ENCODE assay signal across 1 cellular context in the genomic region with DNA sequence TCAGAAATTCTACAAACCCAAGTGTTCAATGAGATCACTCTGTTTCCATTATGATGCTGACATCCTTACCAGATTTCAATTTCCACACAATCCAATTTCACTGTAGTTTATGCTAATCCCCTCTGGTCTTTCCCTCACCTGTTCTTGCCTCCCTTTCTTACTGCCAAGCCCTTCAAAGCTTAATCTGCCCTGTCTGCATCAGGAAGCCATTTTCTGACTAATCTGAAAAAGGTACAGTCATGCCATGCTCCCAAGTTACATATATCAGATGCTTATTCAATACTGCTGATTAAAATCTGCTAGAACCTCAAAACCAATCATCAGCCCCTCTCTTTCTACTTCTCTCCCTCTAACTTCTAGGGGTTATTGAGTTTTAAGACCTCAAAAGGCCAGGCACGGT.
TF ChIP-seq lines count a peak whose summit lies in the region.

No MANE protein-coding gene starts in this region.

TF ChIP-seq in HepG2, 621 proteins besides CTCF, POLR2A, EP300 and RAD21:
- TF ChIP-seq ZSCAN29 (CRISPR knock-in tag; conservative IDR thresholded peaks at IDR 0.05) (no peak), ZNF451 (CRISPR knock-in tag; IDR thresholded peaks at IDR 0.05) (no peak), JUN (CRISPR knock-in tag; IDR thresholded peaks at IDR 0.05) (no peak), EZH2 (conservative IDR thresholded peaks at IDR 0.05; ENCODE audit: low read depth, low read length) (no peak), ZC3H4 (CRISPR knock-in tag; IDR thresholded peaks at IDR 0.05; ENCODE audit: borderline replicate concordance) (no peak)
- TF ChIP-seq, protein P1, sequence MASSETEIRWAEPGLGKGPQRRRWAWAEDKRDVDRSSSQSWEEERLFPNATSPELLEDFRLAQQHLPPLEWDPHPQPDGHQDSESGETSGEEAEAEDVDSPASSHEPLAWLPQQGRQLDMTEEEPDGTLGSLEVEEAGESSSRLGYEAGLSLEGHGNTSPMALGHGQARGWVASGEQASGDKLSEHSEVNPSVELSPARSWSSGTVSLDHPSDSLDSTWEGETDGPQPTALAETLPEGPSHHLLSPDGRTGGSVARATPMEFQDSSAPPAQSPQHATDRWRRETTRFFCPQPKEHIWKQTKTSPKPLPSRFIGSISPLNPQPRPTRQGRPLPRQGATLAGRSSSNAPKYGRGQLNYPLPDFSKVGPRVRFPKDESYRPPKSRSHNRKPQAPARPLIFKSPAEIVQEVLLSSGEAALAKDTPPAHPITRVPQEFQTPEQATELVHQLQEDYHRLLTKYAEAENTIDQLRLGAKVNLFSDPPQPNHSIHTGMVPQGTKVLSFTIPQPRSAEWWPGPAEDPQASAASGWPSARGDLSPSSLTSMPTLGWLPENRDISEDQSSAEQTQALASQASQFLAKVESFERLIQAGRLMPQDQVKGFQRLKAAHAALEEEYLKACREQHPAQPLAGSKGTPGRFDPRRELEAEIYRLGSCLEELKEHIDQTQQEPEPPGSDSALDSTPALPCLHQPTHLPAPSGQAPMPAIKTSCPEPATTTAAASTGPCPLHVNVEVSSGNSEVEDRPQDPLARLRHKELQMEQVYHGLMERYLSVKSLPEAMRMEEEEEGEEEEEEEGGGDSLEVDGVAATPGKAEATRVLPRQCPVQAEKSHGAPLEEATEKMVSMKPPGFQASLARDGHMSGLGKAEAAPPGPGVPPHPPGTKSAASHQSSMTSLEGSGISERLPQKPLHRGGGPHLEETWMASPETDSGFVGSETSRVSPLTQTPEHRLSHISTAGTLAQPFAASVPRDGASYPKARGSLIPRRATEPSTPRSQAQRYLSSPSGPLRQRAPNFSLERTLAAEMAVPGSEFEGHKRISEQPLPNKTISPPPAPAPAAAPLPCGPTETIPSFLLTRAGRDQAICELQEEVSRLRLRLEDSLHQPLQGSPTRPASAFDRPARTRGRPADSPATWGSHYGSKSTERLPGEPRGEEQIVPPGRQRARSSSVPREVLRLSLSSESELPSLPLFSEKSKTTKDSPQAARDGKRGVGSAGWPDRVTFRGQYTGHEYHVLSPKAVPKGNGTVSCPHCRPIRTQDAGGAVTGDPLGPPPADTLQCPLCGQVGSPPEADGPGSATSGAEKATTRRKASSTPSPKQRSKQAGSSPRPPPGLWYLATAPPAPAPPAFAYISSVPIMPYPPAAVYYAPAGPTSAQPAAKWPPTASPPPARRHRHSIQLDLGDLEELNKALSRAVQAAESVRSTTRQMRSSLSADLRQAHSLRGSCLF (CRISPR knock-in tag; IDR thresholded peaks at IDR 0.05; ENCODE audit: borderline replicate concordance) = no peak
- TF ChIP-seq, protein P2, sequence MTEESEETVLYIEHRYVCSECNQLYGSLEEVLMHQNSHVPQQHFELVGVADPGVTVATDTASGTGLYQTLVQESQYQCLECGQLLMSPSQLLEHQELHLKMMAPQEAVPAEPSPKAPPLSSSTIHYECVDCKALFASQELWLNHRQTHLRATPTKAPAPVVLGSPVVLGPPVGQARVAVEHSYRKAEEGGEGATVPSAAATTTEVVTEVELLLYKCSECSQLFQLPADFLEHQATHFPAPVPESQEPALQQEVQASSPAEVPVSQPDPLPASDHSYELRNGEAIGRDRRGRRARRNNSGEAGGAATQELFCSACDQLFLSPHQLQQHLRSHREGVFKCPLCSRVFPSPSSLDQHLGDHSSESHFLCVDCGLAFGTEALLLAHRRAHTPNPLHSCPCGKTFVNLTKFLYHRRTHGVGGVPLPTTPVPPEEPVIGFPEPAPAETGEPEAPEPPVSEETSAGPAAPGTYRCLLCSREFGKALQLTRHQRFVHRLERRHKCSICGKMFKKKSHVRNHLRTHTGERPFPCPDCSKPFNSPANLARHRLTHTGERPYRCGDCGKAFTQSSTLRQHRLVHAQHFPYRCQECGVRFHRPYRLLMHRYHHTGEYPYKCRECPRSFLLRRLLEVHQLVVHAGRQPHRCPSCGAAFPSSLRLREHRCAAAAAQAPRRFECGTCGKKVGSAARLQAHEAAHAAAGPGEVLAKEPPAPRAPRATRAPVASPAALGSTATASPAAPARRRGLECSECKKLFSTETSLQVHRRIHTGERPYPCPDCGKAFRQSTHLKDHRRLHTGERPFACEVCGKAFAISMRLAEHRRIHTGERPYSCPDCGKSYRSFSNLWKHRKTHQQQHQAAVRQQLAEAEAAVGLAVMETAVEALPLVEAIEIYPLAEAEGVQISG (CRISPR knock-in tag; IDR thresholded peaks at IDR 0.05) = no peak
